In genomic region chr11:105022527-105022926, GRCh38 we compare ENCODE assay signal across 21 cellular contexts. TPM values are rescaled to one million over a fixed set of nuclear protein-coding genes. Genes with fewer than 3 reads are reported as not detected.
A peak's percentile ranks its signal among the peaks of the same experiment; 100 is the strongest.
DNase-seq lines count a peak whose midpoint lies in the region; ATAC-seq and TF ChIP-seq lines count a peak whose summit lies in the region.
"Had no signal": no experiment of that assay in that cellular context is flagged by ENCODE, and none has a peak within 500 bp of the region (broad histone marks: within the 10 kb centered on the region; RNA-seq: fewer than 3 reads in every experiment).

No MANE protein-coding gene starts in this region.

- intact Hi-C loops in Caco-2 (cut with micrococcal nuclease; ENCODE audit: unreplicated experiment), result no loop called here
- intact Hi-C loops in activated B cell treated with CpG ODN at 0.5 μM for 24 hours (cut with micrococcal nuclease), result no loop called here
- intact Hi-C loops in lower lobe of right lung (cut with DNase I), result no loop called here
- intact Hi-C loops in transverse colon (cut with DNase I; ENCODE audit: low total_unique reads), result no loop called here

- no peaks in the 10 kb centered on the region for H3K36me3 Mint-ChIP-seq in Caco-2 (ENCODE audit: insufficient read depth, unreplicated experiment)
- H3K36me3 Mint-ChIP-seq in activated B cell treated with CpG ODN at 0.5 μM for 24 hours (ENCODE audit: low read depth), result peaks cover 25% of the 10 kb centered on the region
- H3K36me3 Mint-ChIP-seq in natural killer cell treated with Interleukin-12 subunit alpha and Interleukin-12 subunit beta and Interleukin-15 and Interleukin-18, amount 100 ng/mL, for 72 hours, result peaks cover 22% of the 10 kb centered on the region

- H3K4me1 ChIP-seq in Caco-2 (peaks cover 32% of the 10 kb centered on the region), lower lobe of right lung (no peaks in the 10 kb centered on the region), transverse colon (peaks cover 0 to 19% (median 6%) of the 10 kb centered on the region in 4 donors)

- WGBS in transverse colon (ENCODE audit: low coverage in 1 of 2), 2 donors, result 18 to 33% methylated on average over 2 of the region's 2 CpGs

- H3K36me3 ChIP-seq in Caco-2 (ENCODE audit: control insufficient read depth, insufficient read depth, low read length) (no peaks in the 10 kb centered on the region), lower lobe of right lung (peaks cover 22% of the 10 kb centered on the region), transverse colon (peaks cover 0 to 9% (median 0%) of the 10 kb centered on the region in 4 donors)
- H3K36me3 ChIP-seq: MG63 had no signal

- H3K27ac ChIP-seq in lower lobe of right lung (peak overlapping the region; percentile 31), transverse colon (peak overlapping the region; percentile 72 to 79 (median 74))
- H3K27ac ChIP-seq: C4-2B had no signal

- ATAC-seq in activated B cell treated with CpG ODN at 0.5 μM for 24 hours (ENCODE audit: low read depth) (no peak), lower lobe of right lung (no peak), GM18870 (IDR thresholded peaks at IDR 0.05; ENCODE audit: unreplicated experiment) (no peak), GM21526 (IDR thresholded peaks at IDR 0.05; ENCODE audit: low FRiP score, unreplicated experiment) (no peak)
- ATAC-seq in natural killer cell treated with Interleukin-12 subunit alpha and Interleukin-12 subunit beta and Interleukin-15 and Interleukin-18, amount 100 ng/mL, for 72 hours, result no peak
- ATAC-seq: HCT116 had no signal

- in situ Hi-C loops in transverse colon (cut with MboI; ENCODE audit: low pct_ligation_motif_present in 1 of 4, low pct_unique_long_range_greater_than_20kb in 1 of 4, low sequenced_read_pairs in 3 of 4), result no loop called here

- no peaks in the 10 kb centered on the region for H3K27me3 Mint-ChIP-seq in Caco-2 (ENCODE audit: insufficient read depth, unreplicated experiment)
- no peaks in the 10 kb centered on the region for H3K27me3 Mint-ChIP-seq in activated B cell treated with CpG ODN at 0.5 μM for 24 hours
- H3K27me3 Mint-ChIP-seq in natural killer cell treated with Interleukin-12 subunit alpha and Interleukin-12 subunit beta and Interleukin-15 and Interleukin-18, amount 100 ng/mL, for 72 hours, result no peaks in the 10 kb centered on the region
- H3K27me3 Mint-ChIP-seq: IgD-negative memory B cell had no signal

- H3K9me3 ChIP-seq in Caco-2, result peaks cover 11% of the 10 kb centered on the region
- H3K9me3 ChIP-seq in lower lobe of right lung, result no peaks in the 10 kb centered on the region
- H3K9me3 ChIP-seq in transverse colon, result no peaks in the 10 kb centered on the region
- H3K9me3 ChIP-seq: MG63, Peyer's patch had no signal

- TF ChIP-seq CTCF in Caco-2 (IDR thresholded peaks at IDR 0.05; ENCODE audit: insufficient read depth in 1 of 2, low read depth in 1 of 2, low read length in 1 of 2, severe bottlenecking in 1 of 2, unreplicated experiment in 1 of 2) (no peak), activated B cell treated with CpG ODN at 0.5 μM for 24 hours (IDR thresholded peaks at IDR 0.05) (no peak), lower lobe of right lung (IDR thresholded peaks at IDR 0.05) (no peak), transverse colon (IDR thresholded peaks at IDR 0.05) (no peak)

- BruUV-seq in Caco-2 (replicated peaks; lab: Mats Ljungman, UMichigan), result TSS peak; percentile 74

- peaks cover 16% of the 10 kb centered on the region for H3K9me3 Mint-ChIP-seq in Caco-2 (ENCODE audit: unreplicated experiment)
- no peaks in the 10 kb centered on the region for H3K9me3 Mint-ChIP-seq in activated B cell treated with CpG ODN at 0.5 μM for 24 hours
- no peaks in the 10 kb centered on the region for H3K9me3 Mint-ChIP-seq in natural killer cell treated with Interleukin-12 subunit alpha and Interleukin-12 subunit beta and Interleukin-15 and Interleukin-18, amount 100 ng/mL, for 72 hours

- H3K4me3 Mint-ChIP-seq in Caco-2 (ENCODE audit: unreplicated experiment) (no peak overlapping the region), activated B cell treated with CpG ODN at 0.5 μM for 24 hours (no peak overlapping the region)
- H3K4me3 Mint-ChIP-seq in natural killer cell treated with Interleukin-12 subunit alpha and Interleukin-12 subunit beta and Interleukin-15 and Interleukin-18, amount 100 ng/mL, for 72 hours, result no peak overlapping the region

- no peak for TF ChIP-seq POLR2A in transverse colon (IDR thresholded peaks at IDR 0.05)

- TF ChIP-seq EP300 in transverse colon (IDR thresholded peaks at IDR 0.05; ENCODE audit: low read depth), result no peak

- H3K4me3 ChIP-seq in Caco-2 (ENCODE audit: low read depth, low read length) (no peak overlapping the region), lower lobe of right lung (peak overlapping the region; percentile 3), transverse colon (peak overlapping the region in 1 of 4 donors; percentile 1)
- H3K4me3 ChIP-seq: MG63 had no signal

- POLR2A ChIA-PET in Caco-2 (lab: Charles Lee), result no interaction called here
- POLR2A ChIA-PET in activated B cell treated with CpG ODN at 0.5 μM for 24 hours (lab: Charles Lee), result no interaction called here

- H3K27ac Mint-ChIP-seq in Caco-2 (ENCODE audit: unreplicated experiment), result peak overlapping the region; percentile 73
- peak overlapping the region; percentile 1 for H3K27ac Mint-ChIP-seq in activated B cell treated with CpG ODN at 0.5 μM for 24 hours
- H3K27ac Mint-ChIP-seq in natural killer cell treated with Interleukin-12 subunit alpha and Interleukin-12 subunit beta and Interleukin-15 and Interleukin-18, amount 100 ng/mL, for 72 hours, result no peak overlapping the region
- H3K27ac Mint-ChIP-seq: IgD-negative memory B cell had no signal

- CTCF ChIA-PET in Caco-2 (lab: Charles Lee), result no interaction called here
- CTCF ChIA-PET in activated B cell treated with CpG ODN at 0.5 μM for 24 hours (lab: Charles Lee), result no interaction called here

- H3K27me3 ChIP-seq in Caco-2 (replicated peaks; ENCODE audit: control insufficient read depth, insufficient read depth, low read length) (no peaks in the 10 kb centered on the region), lower lobe of right lung (ENCODE audit: low read depth) (no peaks in the 10 kb centered on the region), transverse colon (no peaks in the 10 kb centered on the region)
- H3K27me3 ChIP-seq: MG63, Peyer's patch had no signal

- no peak for DNase-seq in Caco-2
- no peak for DNase-seq in activated B cell treated with CpG ODN at 0.5 μM for 24 hours
- no peak for DNase-seq in lower lobe of right lung
- DNase-seq in transverse colon, result no peak
- DNase-seq in natural killer cell treated with Interleukin-12 subunit alpha and Interleukin-12 subunit beta and Interleukin-15 and Interleukin-18, amount 100 ng/mL, for 72 hours (ENCODE audit: low spot score), result no peak
- DNase-seq: COR-L47; DMS153; GOT3; Karpas-422; MG63; NCI-H1092 treated with DMSO at 0.1 percent for 48 hours; NCI-H510A; NCI-H748 treated with DMSO at 0.1 percent for 48 hours; NK-92 treated with Interleukin-12 subunit alpha and Interleukin-12 subunit beta, amount 100 ng/mL, for 24 hours had no signal

- H3K4me1 Mint-ChIP-seq in Caco-2 (ENCODE audit: low read depth, unreplicated experiment) (peaks cover 31% of the 10 kb centered on the region), activated B cell treated with CpG ODN at 0.5 μM for 24 hours (peaks cover 28% of the 10 kb centered on the region)
- H3K4me1 Mint-ChIP-seq in natural killer cell treated with Interleukin-12 subunit alpha and Interleukin-12 subunit beta and Interleukin-15 and Interleukin-18, amount 100 ng/mL, for 72 hours (ENCODE audit: low read depth in 2 of 2), result peaks cover 5 to 19% of the 10 kb centered on the region in 2 donors

RNA-seq across cellular contexts. Expression of gene CASP5, which starts 0.4 kb away (rescaled TPM):
- 1.4 and 1.5 TPM in 2 replicates for total RNA-seq in Caco-2 (2022)
- total RNA-seq in activated B cell treated with CpG ODN at 0.5 μM for 24 hours, result 0.32 TPM in 1 of 2 replicates, not detected in the other
- 5.8 TPM for total RNA-seq in lower lobe of right lung
- total RNA-seq in transverse colon, result 10 to 100 TPM; 27.2 to 63.1 (median 38.0) TPM
- under 1 TPM in 1 of 2 donors, not detected in 1; 0.33 TPM for total RNA-seq in natural killer cell treated with Interleukin-12 subunit alpha and Interleukin-12 subunit beta and Interleukin-15 and Interleukin-18, amount 100 ng/mL, for 72 hours
- total RNA-seq: SK-MEL-5 had no signal

RNA-seq across cellular contexts. Expression of gene CASP1, which starts 12.4 kb away (rescaled TPM):
- total RNA-seq in Caco-2 (2022) (0.86 and 1.4 TPM in 2 replicates), activated B cell treated with CpG ODN at 0.5 μM for 24 hours (35.7 and 47.0 TPM in 2 replicates), lower lobe of right lung (158 TPM), transverse colon (10 to 100 TPM in 3 of 4 donors, 1 to 10 TPM in 1; 8.2 to 41.9 (median 16.6) TPM)
- 10 to 100 TPM; 43.8 to 84.8 TPM for total RNA-seq in natural killer cell treated with Interleukin-12 subunit alpha and Interleukin-12 subunit beta and Interleukin-15 and Interleukin-18, amount 100 ng/mL, for 72 hours

RNA-seq across cellular contexts. Expression of gene CARD16, which starts 22.6 kb away (rescaled TPM):
- total RNA-seq in Caco-2 (2022), result 0.77 and 1.5 TPM in 2 replicates
- total RNA-seq in activated B cell treated with CpG ODN at 0.5 μM for 24 hours, result 31.5 and 33.1 TPM in 2 replicates
- total RNA-seq in lower lobe of right lung, result 97.3 TPM
- total RNA-seq in transverse colon, result 10 to 100 TPM in 2 of 4 donors, 1 to 10 TPM in 1, not detected in 1; 8.0 to 34.0 (median 28.4) TPM
- total RNA-seq in natural killer cell treated with Interleukin-12 subunit alpha and Interleukin-12 subunit beta and Interleukin-15 and Interleukin-18, amount 100 ng/mL, for 72 hours, result 10 to 100 TPM; 17.1 to 58.3 TPM

RNA-seq across cellular contexts. Expression of gene CASP4, which starts 54.2 kb away (rescaled TPM):
- total RNA-seq in Caco-2 (2022), result 41.7 and 42.0 TPM in 2 replicates
- 87.8 and 88.7 TPM in 2 replicates for total RNA-seq in activated B cell treated with CpG ODN at 0.5 μM for 24 hours
- total RNA-seq in lower lobe of right lung, result 113 TPM
- total RNA-seq in transverse colon, result 10 to 100 TPM; 36.4 to 86.3 (median 49.8) TPM
- total RNA-seq in natural killer cell treated with Interleukin-12 subunit alpha and Interleukin-12 subunit beta and Interleukin-15 and Interleukin-18, amount 100 ng/mL, for 72 hours, result 100 to 1,000 TPM; 118 to 211 TPM

Comparison
In these comparisons a context has a peak if more than half of its experiments do, and no peak if none do; other contexts are left out.
1. H3K27ac Mint-ChIP-seq: peak in Caco-2 (single experiment) and activated B cell treated with CpG ODN at 0.5 μM for 24 hours (single experiment); none in natural killer cell treated with Interleukin-12 subunit alpha and Interleukin-12 subunit beta and Interleukin-15 and Interleukin-18, amount 100 ng/mL, for 72 hours (0 of 2).